Comparison of ENCODE assay signal across 8 cellular contexts in the genomic region with DNA sequence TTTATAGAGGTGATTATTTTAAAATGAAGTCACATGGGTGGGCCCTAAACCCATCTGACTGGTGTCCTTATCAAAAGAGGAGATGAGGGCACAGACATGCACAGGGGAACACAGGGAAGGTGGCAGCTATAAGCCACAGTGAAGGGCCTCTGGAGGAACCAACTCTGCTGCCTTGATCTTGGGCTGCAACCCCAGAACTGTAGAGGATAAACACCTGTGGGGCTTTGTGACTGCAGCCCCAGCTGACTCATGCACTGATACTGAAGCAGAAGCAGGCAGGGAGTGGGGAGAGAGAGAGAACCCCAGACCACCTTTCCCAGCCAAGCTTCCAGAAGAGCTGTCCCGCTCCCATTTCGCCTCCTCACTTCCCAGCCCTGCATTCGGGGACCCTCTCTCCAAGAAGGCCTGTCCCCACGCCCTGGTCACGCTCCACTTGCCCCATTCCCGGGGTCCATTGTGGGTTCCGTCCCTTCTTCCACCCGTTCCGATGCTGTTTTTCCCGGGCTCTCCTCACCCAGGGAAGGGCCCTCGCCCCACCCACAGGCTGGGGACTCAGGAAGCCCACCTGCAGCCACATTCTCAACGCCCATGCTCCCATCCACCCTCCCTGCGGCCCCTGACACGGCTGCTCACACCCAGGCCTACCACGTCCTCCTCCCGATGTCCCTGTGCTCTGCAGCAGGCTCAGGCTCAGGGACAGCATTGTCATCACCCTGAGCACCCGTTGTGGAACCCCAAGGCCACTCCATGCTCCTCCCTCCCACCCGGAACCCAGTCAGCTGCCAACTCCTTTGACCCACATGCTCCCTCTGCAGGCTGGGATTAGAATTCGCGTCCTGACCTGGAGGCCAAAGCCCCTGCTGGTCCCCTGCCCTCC.
A peak's percentile ranks its signal among the peaks of the same experiment; 100 is the strongest.
DNase-seq lines count a peak whose midpoint lies in the region; ATAC-seq and TF ChIP-seq lines count a peak whose summit lies in the region.
"Had no signal": no experiment of that assay in that cellular context is flagged by ENCODE, and none has a peak within 500 bp of the region (broad histone marks: within the 10 kb centered on the region; RNA-seq: fewer than 3 reads in every experiment).

No MANE protein-coding gene starts in this region.

- peaks cover 8% of the 10 kb centered on the region for H3K27me3 Mint-ChIP-seq in stimulated activated naive CD8-positive, alpha-beta T cell treated with anti-CD3 and anti-CD28 coated beads, Interleukin-15, amount 100 ng/mL, for 72 hours

- no peak overlapping the region for H2AFZ ChIP-seq in hepatocyte

- H3K4me3 Mint-ChIP-seq in stimulated activated naive CD8-positive, alpha-beta T cell treated with anti-CD3 and anti-CD28 coated beads, Interleukin-15, amount 100 ng/mL, for 72 hours: no peak overlapping the region

- no peaks in the 10 kb centered on the region for H3K9me3 Mint-ChIP-seq in stimulated activated naive CD8-positive, alpha-beta T cell treated with anti-CD3 and anti-CD28 coated beads, Interleukin-15, amount 100 ng/mL, for 72 hours

- no peak overlapping the region for H3K4me2 ChIP-seq in hepatocyte

- H3K4me3 ChIP-seq in hepatocyte: no peak overlapping the region

- WGBS in hepatocyte (ENCODE audit: low lambda C conversion rate, missing lambda C conversion rate): 76% methylated on average over 20 of the region's 20 CpGs

- DNase-seq in DMS53 treated with DMSO at 0.1 percent for 48 hours (lab: John Stamatoyannopoulos, UW; ENCODE audit: unreplicated experiment) (peak; percentile 65), HCEC 1CT (peak; percentile 34), SW480 (ENCODE audit: low spot score) (peak; percentile 51), hepatocyte (ENCODE audit: low spot score) (peak; percentile 78)
- DNase-seq in stimulated activated naive CD8-positive, alpha-beta T cell treated with anti-CD3 and anti-CD28 coated beads, Interleukin-15, amount 100 ng/mL, for 72 hours: peak in 1 of 2 donors; percentile 14

- no peaks in the 10 kb centered on the region for H3K9me3 ChIP-seq in hepatocyte (ENCODE audit: low read depth)
- H3K9me3 ChIP-seq: neutrophil had no signal

- no peak overlapping the region for H3K27ac ChIP-seq in hepatocyte
- H3K27ac ChIP-seq: neutrophil had no signal

- no peaks in the 10 kb centered on the region for H3K4me1 Mint-ChIP-seq in stimulated activated naive CD8-positive, alpha-beta T cell treated with anti-CD3 and anti-CD28 coated beads, Interleukin-15, amount 100 ng/mL, for 72 hours

- H3K9me2 ChIP-seq in hepatocyte (replicated peaks; ENCODE audit: insufficient read depth): no peaks in the 10 kb centered on the region

- no peaks in the 10 kb centered on the region for H4K20me1 ChIP-seq in hepatocyte (ENCODE audit: insufficient read depth, poor library complexity, severe bottlenecking)

- no peaks in the 10 kb centered on the region for H3K36me3 ChIP-seq in hepatocyte (replicated peaks; ENCODE audit: insufficient read depth, low read depth)
- H3K36me3 ChIP-seq: neutrophil had no signal

- peak; percentile 58 for TF ChIP-seq CTCF in hepatocyte (IDR thresholded peaks at IDR 0.05; ENCODE audit: poor library complexity)

- H3K27ac Mint-ChIP-seq in stimulated activated naive CD8-positive, alpha-beta T cell treated with anti-CD3 and anti-CD28 coated beads, Interleukin-15, amount 100 ng/mL, for 72 hours: no peak overlapping the region

- H3K79me2 ChIP-seq in hepatocyte: no peaks in the 10 kb centered on the region

- peak; percentile 31 for ATAC-seq in stimulated activated naive CD8-positive, alpha-beta T cell treated with anti-CD3 and anti-CD28 coated beads, Interleukin-15, amount 100 ng/mL, for 72 hours
- ATAC-seq in HG02840 (IDR thresholded peaks at IDR 0.05; ENCODE audit: low FRiP score, unreplicated experiment) (no peak), GM18870 (IDR thresholded peaks at IDR 0.05; ENCODE audit: unreplicated experiment) (no peak)

- H3K27me3 ChIP-seq in hepatocyte: peaks cover 2% of the 10 kb centered on the region

- H3K4me1 ChIP-seq in hepatocyte (ENCODE audit: insufficient read depth): peaks cover 19% of the 10 kb centered on the region
